ENCODE assay signal across 21 cellular contexts in genomic region chr5:77832938-77833337, GRCh38. TPM values are rescaled to one million over a fixed set of nuclear protein-coding genes. Genes with fewer than 3 reads are reported as not detected.
DNase-seq lines count a peak whose midpoint lies in the region; ATAC-seq, FAIRE-seq and TF ChIP-seq lines count a peak whose summit lies in the region.
"Had no signal": no experiment of that assay in that cellular context is flagged by ENCODE, and none has a peak within 500 bp of the region (broad histone marks: within the 10 kb centered on the region; RNA-seq: fewer than 3 reads in every experiment).

No MANE protein-coding gene starts in this region.

- TF ChIP-seq CTCF in H1 (IDR thresholded peaks at IDR 0.05; ENCODE audit: control extremely low read depth in 1 of 3, insufficient read depth in 1 of 3, low read depth in 1 of 3, low read length in 3 of 3): no peak

- no peak overlapping the region for H2BK12ac ChIP-seq in H1 (ENCODE audit: low read depth, low read length)

- H3K27me3 Mint-ChIP-seq in activated T-cell treated with anti-CD3 and anti-CD28 coated beads, Interleukin-2, amount 50 U/mL, for 4 hours (ENCODE audit: low read depth): peaks cover 10% of the 10 kb centered on the region

- H2BK120ac ChIP-seq in H1 (replicated peaks; ENCODE audit: low read depth, low read length): no peak overlapping the region

- no peaks in the 10 kb centered on the region for H3K23me2 ChIP-seq in H1 (ENCODE audit: low read depth, low read length)

- H3K9ac ChIP-seq in H1 (replicated peaks in 1 of 4; ENCODE audit: extremely low read depth in 1 of 4, low read depth in 3 of 4, low read length in 3 of 4): no peak overlapping the region

- 79% methylated on average over 3 of the region's 3 CpGs; no CpG with 5 or more reads in 1 of the 2 experiments for WGBS in H1 (ENCODE audit: extremely low coverage in 1 of 2, insufficient coverage in 1 of 2, insufficient read length in 1 of 2, insufficient replicate concordance in 2 of 2, low coverage in 1 of 2, low lambda C conversion rate in 2 of 2, missing lambda C conversion rate in 1 of 2), 2 experiments

- H3K4me3 ChIP-seq in H1 (ENCODE audit: extremely low read depth in 1 of 4, insufficient read depth in 2 of 4, low read depth in 3 of 4, low read length in 4 of 4): no peak overlapping the region

- no peak overlapping the region for H2BK5ac ChIP-seq in H1 (ENCODE audit: low read depth, low read length)

- H3K36me3 ChIP-seq in H1 (ENCODE audit: control insufficient read depth in 2 of 4, insufficient read depth in 4 of 4, low read length in 3 of 4): no peaks in the 10 kb centered on the region

- H3K56ac ChIP-seq in H1 (replicated peaks; ENCODE audit: insufficient read length, low read depth, low read length): no peak overlapping the region

- no peak overlapping the region for H4K8ac ChIP-seq in H1 (ENCODE audit: extremely low read depth, insufficient read depth, low read length)

- TF ChIP-seq EP300 in H1 (IDR thresholded peaks at IDR 0.05; ENCODE audit: borderline replicate concordance in 1 of 2, low read depth in 2 of 2, low read length in 2 of 2): no peak

- H3K36me3 Mint-ChIP-seq in activated T-cell treated with anti-CD3 and anti-CD28 coated beads, Interleukin-2, amount 50 U/mL, for 4 hours (ENCODE audit: insufficient read depth): no peaks in the 10 kb centered on the region
- H3K36me3 Mint-ChIP-seq: CD4-positive, alpha-beta memory T cell had no signal

- H3K27ac ChIP-seq in H1 (ENCODE audit: low read depth, low read length): no peak overlapping the region
- H3K27ac ChIP-seq: C4-2B had no signal

- CTCF ChIA-PET in H1 (lab: Charles Lee; ENCODE audit: partially characterized antibody): interaction anchor here (0.9 to 1.0 kb wide), 3 partner anchors 73 to 187 kb away, joined by 3 read pairs; no protein-coding TSS in a partner anchor

- no peak overlapping the region for H4K91ac ChIP-seq in H1 (replicated peaks; ENCODE audit: insufficient read length, low read length)

- no peak overlapping the region for H2AK5ac ChIP-seq in H1 (ENCODE audit: low read depth, low read length)

- POLR2A ChIA-PET in H1 (lab: Charles Lee; ENCODE audit: partially characterized antibody): interaction anchor here (0.6 to 0.7 kb wide), 2 partner anchors 90 to 202 kb away, joined by 3 read pairs; no protein-coding TSS in a partner anchor

- H3K27me3 ChIP-seq in H1 (replicated peaks in 1 of 4; ENCODE audit: control insufficient read depth in 3 of 4, extremely low read depth in 1 of 4, insufficient read depth in 3 of 4, low read length in 3 of 4): peaks cover 0 to 3% (median 0%) of the 10 kb centered on the region in 4 experiments; a peak in 3 of 7 replicates

- H2BK20ac ChIP-seq in H1 (ENCODE audit: low read length): no peak overlapping the region

- TF ChIP-seq POLR2A in H1 (IDR thresholded peaks at IDR 0.05; ENCODE audit: control extremely low read depth in 1 of 2, low read depth in 2 of 2, low read length in 2 of 2): no peak

- H3K4me1 ChIP-seq in H1 (replicated peaks in 1 of 4; ENCODE audit: control insufficient read depth in 3 of 4, insufficient read depth in 4 of 4, low read length in 3 of 4): peaks cover 0 to 5% (median 1%) of the 10 kb centered on the region in 4 experiments; a peak in 2 of 7 replicates

- no peak overlapping the region for H4K5ac ChIP-seq in H1 (ENCODE audit: insufficient read length, low read depth, low read length)

- H3K23ac ChIP-seq in H1 (ENCODE audit: insufficient read length): no peak overlapping the region

- ATAC-seq in activated T-cell treated with anti-CD3 and anti-CD28 coated beads, Interleukin-2, amount 50 U/mL, for 4 hours: no peak
- ATAC-seq in HG02798 (IDR thresholded peaks at IDR 0.05; ENCODE audit: poor library complexity, unreplicated experiment): no peak

- H3K4me2 ChIP-seq in H1 (ENCODE audit: insufficient read depth in 1 of 2, low read depth in 2 of 2, low read length in 2 of 2): no peak overlapping the region

- H2BK15ac ChIP-seq in H1 (ENCODE audit: low read length): no peak overlapping the region

- TF ChIP-seq RAD21 in H1 (IDR thresholded peaks at IDR 0.05 in 1 of 2, conservative IDR thresholded peaks at IDR 0.05 in 1 of 2; ENCODE audit: low read depth in 2 of 2, low read length in 2 of 2): no peak

- H3K9me3 Mint-ChIP-seq in activated T-cell treated with anti-CD3 and anti-CD28 coated beads, Interleukin-2, amount 50 U/mL, for 4 hours: no peaks in the 10 kb centered on the region
- H3K9me3 Mint-ChIP-seq: CD4-positive, alpha-beta memory T cell had no signal

- no peak overlapping the region for H2AFZ ChIP-seq in H1 (ENCODE audit: low read length)

- no peaks in the 10 kb centered on the region for H3K79me2 ChIP-seq in H1 (ENCODE audit: control insufficient read depth in 1 of 2, insufficient read depth in 2 of 2, low read length in 2 of 2)

- H3K14ac ChIP-seq in H1 (ENCODE audit: insufficient read length): no peak overlapping the region

- H3K9me3 ChIP-seq in H1 (ENCODE audit: insufficient read depth in 2 of 2, low read depth in 1 of 2, low read length in 1 of 2): no peaks in the 10 kb centered on the region

- H3K4ac ChIP-seq in H1 (replicated peaks; ENCODE audit: insufficient read length, low read depth, low read length): no peak overlapping the region

- no peak overlapping the region for H3K4me3 Mint-ChIP-seq in activated T-cell treated with anti-CD3 and anti-CD28 coated beads, Interleukin-2, amount 50 U/mL, for 4 hours
- H3K4me3 Mint-ChIP-seq: CD4-positive, alpha-beta memory T cell had no signal

- DNase-seq in ELF-1 (ENCODE audit: low read depth, low spot score): peak; percentile 62
- peak; percentile 26 for DNase-seq in M059J (ENCODE audit: low read depth)
- DNase-seq in H1 (ENCODE audit: low read depth in 1 of 2, low spot score in 2 of 2): no peak
- peak; percentile 65 for DNase-seq in renal cortical epithelial cell (ENCODE audit: low read depth)
- DNase-seq in activated T-cell treated with anti-CD3 and anti-CD28 coated beads, Interleukin-2, amount 50 U/mL, for 4 hours: no peak
- no peak for DNase-seq in COLO829 (ENCODE audit: low spot score)
- DNase-seq in NCI-H748 (lab: John Stamatoyannopoulos, UW; ENCODE audit: unreplicated experiment): no peak
- DNase-seq: ACHN; CD4-positive, alpha-beta memory T cell; COR-L47; DMS153; DMS79 treated with DMSO at 0.1 percent for 48 hours; EL; GDM1; HCEC 1CT; IMR-90; KG1 had no signal

- H3K18ac ChIP-seq in H1 (ENCODE audit: extremely low read depth, low read length): peak overlapping the region; percentile 29; the same call in 1 of the 2 replicates

- no peaks in the 10 kb centered on the region for H3K79me1 ChIP-seq in H1 (ENCODE audit: low read depth, low read length)

- H3K4me1 Mint-ChIP-seq in activated T-cell treated with anti-CD3 and anti-CD28 coated beads, Interleukin-2, amount 50 U/mL, for 4 hours (ENCODE audit: low read depth): no peaks in the 10 kb centered on the region
- H3K4me1 Mint-ChIP-seq: CD4-positive, alpha-beta memory T cell had no signal

- no peaks in the 10 kb centered on the region for H4K20me1 ChIP-seq in H1 (replicated peaks in 1 of 2; ENCODE audit: control insufficient read depth in 1 of 2, insufficient read depth in 2 of 2, low read length in 2 of 2)

- no peak for FAIRE-seq in H1 (lab: Jason Lieb, UNC)
- FAIRE-seq: D721Med, GM19239 had no signal

TF ChIP-seq in H1, 55 proteins besides CTCF, POLR2A, EP300 and RAD21:
- no peak for TF ChIP-seq BRCA1 (IDR thresholded peaks at IDR 0.05; ENCODE audit: low read depth, low read length)
- no peak for TF ChIP-seq SUZ12 (IDR thresholded peaks at IDR 0.05; ENCODE audit: low read length)
- TF ChIP-seq CHD1 (IDR thresholded peaks at IDR 0.05; ENCODE audit: low read depth, low read length): no peak
- TF ChIP-seq SRF (IDR thresholded peaks at IDR 0.05; ENCODE audit: low read depth, low read length): no peak
- TF ChIP-seq BCL11A (IDR thresholded peaks at IDR 0.05; ENCODE audit: low read depth in 2 of 2, low read length in 2 of 2): no peak

RNA-seq across cellular contexts. Expression of gene TBCA, which starts 56.8 kb away (rescaled TPM):
- 181 and 211 TPM in 2 replicates for total RNA-seq in M059J (2014; rRNA removed; shearing (Covaris generic))
- total RNA-seq in H1 (2021; fragmentation: NEBNext Ultra II Directional; extraction: Animal tissue kit (Norgen Biotek cat#: 25700)): 315 and 320 TPM in 2 replicates
- 40.4 and 55.7 TPM in 2 replicates for polyA plus RNA-seq in H1 (2011; rRNA removed)
- polyA plus RNA-seq in H1 (2011; cell fraction: cytosol; rRNA removed): 203 TPM
- 20.1 TPM for polyA plus RNA-seq in H1 (2011; cell fraction: nucleus; rRNA removed)
- polyA plus RNA-seq in H1 (2012, experiment 1 of 2): 172 to 409 TPM (median 203 TPM) in 4 replicates
- polyA plus RNA-seq in H1 (2012, experiment 2 of 2): 175 TPM
- polyA plus RNA-seq in H1 (2013, experiment 1 of 2): 799 TPM
- 801 TPM for polyA plus RNA-seq in H1 (2013, experiment 2 of 2)
- polyA minus RNA-seq in H1 (2011; rRNA and poly(A)+ RNA removed): 3.9 and 5.0 TPM in 2 replicates
- 46.1 TPM for polyA minus RNA-seq in H1 (2011; cell fraction: cytosol; rRNA and poly(A)+ RNA removed)
- 9.2 TPM for polyA minus RNA-seq in H1 (2011; cell fraction: nucleus; rRNA and poly(A)+ RNA removed)
- 96.7 and 103 TPM in 2 replicates for total RNA-seq in renal cortical epithelial cell
- total RNA-seq in activated T-cell treated with anti-CD3 and anti-CD28 coated beads, Interleukin-2, amount 50 U/mL, for 4 hours: 100 to 1,000 TPM; 246 to 297 (median 268) TPM

Comparison
In these comparisons a context has a peak if more than half of its experiments do, and no peak if none do; other contexts are left out.
1. DNase-seq: peak in ELF-1 (single experiment), M059J (single experiment) and renal cortical epithelial cell (single experiment); none in H1 (0 of 2), activated T-cell treated with anti-CD3 and anti-CD28 coated beads, Interleukin-2, amount 50 U/mL, for 4 hours (single experiment), COLO829 (single experiment) and NCI-H748 (single experiment).